Comparison of ENCODE assay signal across 8 cellular contexts in genomic region chr12:46661161-46661845, GRCh38.
DNase-seq lines count a peak whose midpoint lies in the region; ATAC-seq and TF ChIP-seq lines count a peak whose summit lies in the region.

No MANE protein-coding gene starts in this region.

- no peak overlapping the region for H3K9ac ChIP-seq in rectal smooth muscle tissue (ENCODE audit: low read length)

- H3K4me3 ChIP-seq in adrenal gland (no peak overlapping the region), right atrium auricular region (no peak overlapping the region), rectal smooth muscle tissue (ENCODE audit: low read length) (no peak overlapping the region)

- peak overlapping the region in 2 of 5 donors; percentile 45 to 52 for H3K27ac ChIP-seq in adrenal gland
- H3K27ac ChIP-seq in right atrium auricular region: peak overlapping the region; percentile 56 to 64
- peak overlapping the region; percentile 44 for H3K27ac ChIP-seq in rectal smooth muscle tissue (ENCODE audit: low read depth, low read length)

- WGBS in adrenal gland, 4 donors: 21 to 37% (median 36%) methylated on average over 2 of the region's 2 CpGs

- no peaks in the 10 kb centered on the region for H3K36me3 ChIP-seq in adrenal gland (replicated peaks in 1 of 2)
- no peaks in the 10 kb centered on the region for H3K36me3 ChIP-seq in right atrium auricular region
- no peaks in the 10 kb centered on the region for H3K36me3 ChIP-seq in rectal smooth muscle tissue (ENCODE audit: control insufficient read depth, insufficient read depth, low read length)

- intact Hi-C loops in adrenal gland (cut with DNase I): loop anchor here in 1 of 2 donors (5.0 kb wide), 1 partner anchor 289 kb away; the partner anchor contains the start of gene SLC38A2

- peak; percentile 89 for ATAC-seq in GM19372 (IDR thresholded peaks at IDR 0.05; ENCODE audit: low read depth, unreplicated experiment)
- peak; percentile 76 for ATAC-seq in HG03378 (IDR thresholded peaks at IDR 0.05; ENCODE audit: unreplicated experiment)

- H3K27me3 ChIP-seq in adrenal gland: no peaks in the 10 kb centered on the region
- H3K27me3 ChIP-seq in right atrium auricular region: no peaks in the 10 kb centered on the region
- H3K27me3 ChIP-seq in rectal smooth muscle tissue (ENCODE audit: control insufficient read depth, insufficient read depth, low read length): no peaks in the 10 kb centered on the region

- peak; percentile 73 to 94 (median 86) for TF ChIP-seq CTCF in adrenal gland (IDR thresholded peaks at IDR 0.05)
- peak; percentile 82 to 85 for TF ChIP-seq CTCF in right atrium auricular region (IDR thresholded peaks at IDR 0.05)

- peak; percentile 97 for DNase-seq in DMS53 (lab: John Stamatoyannopoulos, UW)
- peak; percentile 5 for DNase-seq in NCI-H510A (lab: John Stamatoyannopoulos, UW)
- peak in 6 of 7 donors; percentile 32 to 56 (median 38) for DNase-seq in adrenal gland
- no peak for DNase-seq in right atrium auricular region (ENCODE audit: low spot score)
- no peak for DNase-seq in activated naive CD4-positive, alpha-beta T cell treated with anti-CD3 and anti-CD28 coated beads, Interleukin-2, amount 50 U/mL, for 16 hours

- H3K9me3 ChIP-seq in adrenal gland (replicated peaks in 1 of 3) (no peaks in the 10 kb centered on the region), right atrium auricular region (no peaks in the 10 kb centered on the region)

- H3K4me1 ChIP-seq in adrenal gland (replicated peaks in 1 of 2) (peaks cover 0 to 50% of the 10 kb centered on the region in 2 donors), right atrium auricular region (peaks cover 0 to 43% of the 10 kb centered on the region in 2 donors), rectal smooth muscle tissue (ENCODE audit: control insufficient read depth, insufficient read depth, low read length) (peaks cover 14% of the 10 kb centered on the region)

- no peak for TF ChIP-seq POLR2A in adrenal gland (IDR thresholded peaks at IDR 0.05)

Comparison
In these comparisons a context has a peak if more than half of its experiments do, and no peak if none do; other contexts are left out.
1. DNase-seq: peak in DMS53 (single experiment), NCI-H510A (single experiment) and adrenal gland (6 of 7); none in right atrium auricular region (single experiment) and activated naive CD4-positive, alpha-beta T cell treated with anti-CD3 and anti-CD28 coated beads, Interleukin-2, amount 50 U/mL, for 16 hours (single experiment).